Comparison of ENCODE assay signal across 13 cellular contexts in genomic region chr11:788953-789940, GRCh38. TPM values are rescaled to one million over a fixed set of nuclear protein-coding genes. Genes with fewer than 3 reads are reported as not detected.
DNase-seq lines count a peak whose midpoint lies in the region; ATAC-seq and TF ChIP-seq lines count a peak whose summit lies in the region.
"Had no signal": no experiment of that assay in that cellular context is flagged by ENCODE, and none has a peak within 500 bp of the region (broad histone marks: within the 10 kb centered on the region; RNA-seq: fewer than 3 reads in every experiment).

No MANE protein-coding gene starts in this region.

- H3K27ac Mint-ChIP-seq in activated CD4-positive, alpha-beta T cell treated with anti-CD3 and anti-CD28 coated beads, Interleukin-2, amount 10 ng/mL, durations not matched to agents 24 days and 14 days: no peak overlapping the region
- H3K27ac Mint-ChIP-seq in stimulated activated effector memory CD8-positive, alpha-beta T cell treated with anti-CD3 and anti-CD28 coated beads, Interleukin-12 subunit alpha, Interleukin-12 subunit beta, amount 100 ng/mL, for 72 hours: no peak overlapping the region

- TF ChIP-seq POLR2A in breast epithelium (IDR thresholded peaks at IDR 0.05): no peak

- H3K4me3 ChIP-seq in OCI-LY1 (ENCODE audit: low read depth, low read length, poor library complexity, severe bottlenecking) (peak overlapping the region; percentile 51), coronary artery (peak overlapping the region; percentile 32), breast epithelium (no peak overlapping the region)
- H3K4me3 ChIP-seq: prostate gland, SK-N-MC had no signal

- H3K4me3 Mint-ChIP-seq in activated CD4-positive, alpha-beta T cell treated with anti-CD3 and anti-CD28 coated beads, Interleukin-2, amount 10 ng/mL, durations not matched to agents 24 days and 14 days: peak overlapping the region; percentile 55
- H3K4me3 Mint-ChIP-seq in stimulated activated effector memory CD8-positive, alpha-beta T cell treated with anti-CD3 and anti-CD28 coated beads, Interleukin-12 subunit alpha, Interleukin-12 subunit beta, amount 100 ng/mL, for 72 hours: peak overlapping the region; percentile 25

- H3K9me2 ChIP-seq in OCI-LY1 (ENCODE audit: low read depth, low read length): no peaks in the 10 kb centered on the region

- H2AFZ ChIP-seq in OCI-LY1 (ENCODE audit: low read length): no peak overlapping the region

- H4K20me1 ChIP-seq in OCI-LY1 (ENCODE audit: insufficient read depth, low read length): no peaks in the 10 kb centered on the region

- H3K4me1 Mint-ChIP-seq in activated CD4-positive, alpha-beta T cell treated with anti-CD3 and anti-CD28 coated beads, Interleukin-2, amount 10 ng/mL, durations not matched to agents 24 days and 14 days: peaks cover 4% of the 10 kb centered on the region
- no peaks in the 10 kb centered on the region for H3K4me1 Mint-ChIP-seq in stimulated activated effector memory CD8-positive, alpha-beta T cell treated with anti-CD3 and anti-CD28 coated beads, Interleukin-12 subunit alpha, Interleukin-12 subunit beta, amount 100 ng/mL, for 72 hours

- TF ChIP-seq CTCF in OCI-LY1 (IDR thresholded peaks at IDR 0.05; ENCODE audit: low read length): no peak
- TF ChIP-seq CTCF in coronary artery (IDR thresholded peaks at IDR 0.05): no peak
- no peak for TF ChIP-seq CTCF in breast epithelium (IDR thresholded peaks at IDR 0.05)

- H3F3A ChIP-seq in OCI-LY1 (ENCODE audit: insufficient read depth, low read length): no peaks in the 10 kb centered on the region

- H3K36me3 ChIP-seq in OCI-LY1 (ENCODE audit: insufficient read depth, low read length) (peaks cover 16% of the 10 kb centered on the region), breast epithelium (no peaks in the 10 kb centered on the region)
- H3K36me3 ChIP-seq: prostate gland had no signal

- H3K27me3 ChIP-seq in OCI-LY1 (ENCODE audit: insufficient read depth, low read length): no peaks in the 10 kb centered on the region; the same call in 1 of the 2 replicates
- peaks cover 0 to 11% of the 10 kb centered on the region in 2 donors for H3K27me3 ChIP-seq in breast epithelium

- H3K4me2 ChIP-seq in OCI-LY1 (ENCODE audit: low read length): peak overlapping the region; percentile 50

- no peak overlapping the region for H3K27ac ChIP-seq in OCI-LY1 (ENCODE audit: low read depth, low read length, poor library complexity, severe bottlenecking)
- no peak overlapping the region for H3K27ac ChIP-seq in coronary artery
- H3K27ac ChIP-seq in breast epithelium: no peak overlapping the region
- H3K27ac ChIP-seq: heart right ventricle, prostate gland, SK-N-MC had no signal

- H3K9me3 ChIP-seq in OCI-LY1 (ENCODE audit: low read length) (no peaks in the 10 kb centered on the region), breast epithelium (no peaks in the 10 kb centered on the region)
- H3K9me3 ChIP-seq: heart right ventricle, prostate gland had no signal

- H3K27me3 Mint-ChIP-seq in activated CD4-positive, alpha-beta T cell treated with anti-CD3 and anti-CD28 coated beads, Interleukin-2, amount 10 ng/mL, durations not matched to agents 24 days and 14 days: no peaks in the 10 kb centered on the region

- intact Hi-C loops in activated CD4-positive, alpha-beta T cell treated with anti-CD3 and anti-CD28 coated beads, Interleukin-2, amount 10 ng/mL, durations not matched to agents 24 days and 14 days (cut with micrococcal nuclease): no loop called here
- intact Hi-C loops in breast epithelium (cut with DNase I; ENCODE audit: low total_unique reads): no loop called here

- H3K9ac ChIP-seq in OCI-LY1 (ENCODE audit: low read length): peak overlapping the region; percentile 32; the same call in 1 of the 2 replicates

- H3K9me3 Mint-ChIP-seq in activated CD4-positive, alpha-beta T cell treated with anti-CD3 and anti-CD28 coated beads, Interleukin-2, amount 10 ng/mL, durations not matched to agents 24 days and 14 days: no peaks in the 10 kb centered on the region
- no peaks in the 10 kb centered on the region for H3K9me3 Mint-ChIP-seq in stimulated activated effector memory CD8-positive, alpha-beta T cell treated with anti-CD3 and anti-CD28 coated beads, Interleukin-12 subunit alpha, Interleukin-12 subunit beta, amount 100 ng/mL, for 72 hours

- ATAC-seq in stimulated activated effector memory CD8-positive, alpha-beta T cell treated with anti-CD3 and anti-CD28 coated beads, Interleukin-12 subunit alpha, Interleukin-12 subunit beta, amount 100 ng/mL, for 72 hours: no peak
- no peak for ATAC-seq in GM19023 (IDR thresholded peaks at IDR 0.05; ENCODE audit: unreplicated experiment)
- ATAC-seq in GM21367 (IDR thresholded peaks at IDR 0.05; ENCODE audit: unreplicated experiment): no peak

- H3K79me2 ChIP-seq in OCI-LY1 (ENCODE audit: insufficient read depth, low read length): no peaks in the 10 kb centered on the region

- no peak for DNase-seq in activated CD4-positive, alpha-beta T cell treated with anti-CD3 and anti-CD28 coated beads, Interleukin-2, amount 10 ng/mL, durations not matched to agents 24 days and 14 days
- DNase-seq in activated CD4-positive, alpha-beta T cell treated with anti-CD3 and anti-CD28 coated beads for 48 hours: no peak
- no peak for DNase-seq in coronary artery (ENCODE audit: low spot score)
- no peak for DNase-seq in stimulated activated effector memory CD8-positive, alpha-beta T cell treated with anti-CD3 and anti-CD28 coated beads, Interleukin-12 subunit alpha, Interleukin-12 subunit beta, amount 100 ng/mL, for 72 hours (ENCODE audit: low spot score in 2 of 2)
- no peak for DNase-seq in breast epithelium (ENCODE audit: low spot score in 2 of 2)
- DNase-seq: effector memory CD4-positive, alpha-beta T cell; heart right ventricle; NCI-H446 treated with DMSO at 0.1 percent for 48 hours had no signal

- H3K4me1 ChIP-seq in OCI-LY1 (ENCODE audit: insufficient read depth, low read length, severe bottlenecking): peaks cover 25% of the 10 kb centered on the region
- H3K4me1 ChIP-seq in breast epithelium: no peaks in the 10 kb centered on the region
- H3K4me1 ChIP-seq: prostate gland had no signal

- H3K36me3 Mint-ChIP-seq in activated CD4-positive, alpha-beta T cell treated with anti-CD3 and anti-CD28 coated beads, Interleukin-2, amount 10 ng/mL, durations not matched to agents 24 days and 14 days (ENCODE audit: low read depth): peaks cover 12% of the 10 kb centered on the region
- peaks cover 29% of the 10 kb centered on the region for H3K36me3 Mint-ChIP-seq in stimulated activated effector memory CD8-positive, alpha-beta T cell treated with anti-CD3 and anti-CD28 coated beads, Interleukin-12 subunit alpha, Interleukin-12 subunit beta, amount 100 ng/mL, for 72 hours

RNA-seq across cellular contexts. Expression of gene CEND1, which starts 0.6 kb away (rescaled TPM):
- total RNA-seq in activated CD4-positive, alpha-beta T cell treated with anti-CD3 and anti-CD28 coated beads, Interleukin-2, amount 10 ng/mL, durations not matched to agents 24 days and 14 days: 3.8 and 4.2 TPM in 2 replicates
- total RNA-seq in breast epithelium: not detected

RNA-seq across cellular contexts. Expression of gene SLC25A22, which starts 8.8 kb away (rescaled TPM):
- 84.9 and 90.3 TPM in 2 replicates for total RNA-seq in activated CD4-positive, alpha-beta T cell treated with anti-CD3 and anti-CD28 coated beads, Interleukin-2, amount 10 ng/mL, durations not matched to agents 24 days and 14 days
- total RNA-seq in breast epithelium: 10 to 100 TPM in 1 of 3 donors, 1 to 10 TPM in 2; 2.7 to 11.5 (median 4.7) TPM

RNA-seq across cellular contexts. Expression of gene GATD1, which starts 12.0 kb away (rescaled TPM):
- 81.7 and 82.2 TPM in 2 replicates for total RNA-seq in activated CD4-positive, alpha-beta T cell treated with anti-CD3 and anti-CD28 coated beads, Interleukin-2, amount 10 ng/mL, durations not matched to agents 24 days and 14 days
- total RNA-seq in breast epithelium: 10 to 100 TPM in 2 of 3 donors, 1 to 10 TPM in 1; 9.9 to 17.4 (median 16.4) TPM

RNA-seq across cellular contexts. Expression of gene PIDD1, which starts 15.8 kb away (rescaled TPM):
- 28.9 and 29.6 TPM in 2 replicates for total RNA-seq in activated CD4-positive, alpha-beta T cell treated with anti-CD3 and anti-CD28 coated beads, Interleukin-2, amount 10 ng/mL, durations not matched to agents 24 days and 14 days
- 10 to 100 TPM; 10.2 to 17.3 (median 16.7) TPM for total RNA-seq in breast epithelium

RNA-seq across cellular contexts. Expression of gene RPLP2, which starts 20.5 kb away (rescaled TPM):
- total RNA-seq in activated CD4-positive, alpha-beta T cell treated with anti-CD3 and anti-CD28 coated beads, Interleukin-2, amount 10 ng/mL, durations not matched to agents 24 days and 14 days: 2,367 and 2,377 TPM in 2 replicates
- total RNA-seq in breast epithelium: 1,000 to 10,000 TPM in 2 of 3 donors, 100 to 1,000 TPM in 1; 583 to 1,665 (median 1,093) TPM

Comparison
In these comparisons a context has a peak if more than half of its experiments do, and no peak if none do; other contexts are left out.
1. H3K4me3 ChIP-seq: peak in OCI-LY1 (single experiment) and coronary artery (single experiment); none in breast epithelium (0 of 3).